Comparison of ENCODE assay signal across 8 cellular contexts in the genomic region with DNA sequence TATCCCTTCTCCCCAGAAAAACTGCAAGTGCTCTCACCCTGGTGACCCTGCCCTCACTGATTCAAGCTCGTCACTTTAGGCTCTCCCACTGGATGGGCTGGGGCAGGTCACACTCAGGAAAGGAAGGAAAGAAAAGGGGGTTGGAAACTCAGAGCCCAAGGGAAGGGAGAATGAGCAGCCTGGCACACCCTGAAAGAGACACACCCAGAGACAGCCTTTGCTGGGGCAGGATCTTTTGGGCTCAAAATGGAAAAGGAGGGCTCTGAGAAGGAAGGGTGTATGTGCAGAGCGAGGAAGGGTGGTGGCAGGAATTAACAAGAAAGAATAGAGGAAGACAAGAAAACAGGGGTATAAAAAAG. TPM values are rescaled to one million over a fixed set of nuclear protein-coding genes. Genes with fewer than 3 reads are reported as not detected.
DNase-seq lines count a peak whose midpoint lies in the region; ATAC-seq and TF ChIP-seq lines count a peak whose summit lies in the region.

No MANE protein-coding gene starts in this region.

- peaks cover 44 to 73% (median 47%) of the 10 kb centered on the region in 3 donors for H3K4me1 Mint-ChIP-seq in T-cell

- CTCF ChIA-PET in T-cell (lab: Charles Lee), result interaction anchor here in 1 of 2 donors (12.3 kb wide), 1 partner anchor 37 kb away, joined by 254 read pairs; the partner anchor contains the start of genes MDC1 and TUBB

- H3K9me3 Mint-ChIP-seq in T-cell, result no peaks in the 10 kb centered on the region

- peaks cover 31% of the 10 kb centered on the region for H3K36me3 Mint-ChIP-seq in T-cell

- intact Hi-C loops in posterior cingulate gyrus (cut with DNase I), result loop anchor here (5.0 kb wide), 1 partner anchor 342 kb away; no protein-coding TSS in a partner anchor

- TF ChIP-seq CTCF in GM12864 (IDR thresholded peaks at IDR 0.05; ENCODE audit: low read depth, low read length, missing control alignments) (no peak), fibroblast of pulmonary artery (IDR thresholded peaks at IDR 0.05; ENCODE audit: low read length, missing control alignments) (no peak), retinal pigment epithelial cell (conservative IDR thresholded peaks at IDR 0.05; ENCODE audit: low read depth, low read length) (no peak)

- H3K4me3 ChIP-seq in GM12864 (ENCODE audit: low read depth, low read length), result peak overlapping the region; percentile 75
- peak overlapping the region; percentile 88 for H3K4me3 ChIP-seq in fibroblast of pulmonary artery (replicated peaks; ENCODE audit: low read depth, low read length)
- H3K4me3 ChIP-seq in retinal pigment epithelial cell (ENCODE audit: low read length), result peak overlapping the region; percentile 51

- POLR2A ChIA-PET in T-cell (lab: Charles Lee), result no interaction called here

- ATAC-seq in T-cell (replicated peaks in 1 of 4) (no peak), GM18909 (IDR thresholded peaks at IDR 0.05; ENCODE audit: poor library complexity, unreplicated experiment) (no peak)

- H3K4me3 Mint-ChIP-seq in T-cell, result peak overlapping the region; percentile 92 to 97 (median 96)

- H3K27me3 Mint-ChIP-seq in T-cell, result no peaks in the 10 kb centered on the region

- peak overlapping the region; percentile 94 to 96 for H3K27ac Mint-ChIP-seq in T-cell

- DNase-seq in GM12864 (ENCODE audit: low read depth), result no peak
- DNase-seq in T-cell, result no peak
- no peak for DNase-seq in fibroblast of pulmonary artery (ENCODE audit: low read depth)
- no peak for DNase-seq in retinal pigment epithelial cell (ENCODE audit: low read depth)
- DNase-seq in NCI-H82 treated with DMSO at 0.1 percent for 48 hours (lab: John Stamatoyannopoulos, UW; ENCODE audit: unreplicated experiment), result no peak
- DNase-seq in posterior cingulate gyrus, result no peak
- DNase-seq in NCI-H524 (lab: John Stamatoyannopoulos, UW), result no peak

RNA-seq across cellular contexts. Expression of gene PPP1R18, which starts 2.5 kb away (rescaled TPM):
- total RNA-seq in T-cell, result 100 to 1,000 TPM; 109 to 177 (median 156) TPM

RNA-seq across cellular contexts. Expression of gene NRM, which starts 6.8 kb away (rescaled TPM):
- total RNA-seq in T-cell, result 1 to 10 TPM; 4.2 to 6.9 (median 5.5) TPM

RNA-seq across cellular contexts. Expression of gene DHX16, which starts 11.2 kb away (rescaled TPM):
- 10 to 100 TPM; 29.0 to 51.9 (median 46.2) TPM for total RNA-seq in T-cell

RNA-seq across cellular contexts. Expression of gene MDC1, which starts 33.1 kb away (rescaled TPM):
- total RNA-seq in T-cell, result 10 to 100 TPM; 42.3 to 69.7 (median 53.4) TPM

RNA-seq across cellular contexts. Expression of gene TUBB, which starts 36.2 kb away (rescaled TPM):
- 100 to 1,000 TPM; 108 to 246 (median 202) TPM for total RNA-seq in T-cell
